ENCODE assay signal across 25 cellular contexts in genomic region chr2:198114064-198114463, GRCh38.
"Had no signal": no experiment of that assay in that cellular context is flagged by ENCODE, and none has a peak within 500 bp of the region (broad histone marks: within the 10 kb centered on the region; RNA-seq: fewer than 3 reads in every experiment).

No MANE protein-coding gene starts in this region.

- H3K4me3 Mint-ChIP-seq: activated CD4-positive, alpha-beta T cell treated with anti-CD3 and anti-CD28 coated beads, Interleukin-2, amount 10 ng/mL, durations not matched to agents 7 days and 5 days; activated CD8-positive, alpha-beta T cell treated with anti-CD3 and anti-CD28 coated beads, Interleukin-2, amount 10 ng/mL, durations not matched to agents 7 days and 5 days; activated naive CD4-positive, alpha-beta T cell treated with anti-CD3 and anti-CD28 coated beads, Interleukin-2, amount 50 U/mL, for 24 hours; activated T-cell treated with anti-CD3 and anti-CD28 coated beads, Interleukin-2, amount 50 U/mL, for 24 hours had no signal

- DNase-seq: activated CD4-positive, alpha-beta T cell treated with anti-CD3 and anti-CD28 coated beads, Interleukin-2, amount 10 ng/mL, durations not matched to agents 7 days and 5 days; activated CD4-positive, alpha-beta T cell treated with anti-CD3 and anti-CD28 coated beads, Interleukin-2, amount 50 U/mL, for 48 hours; activated CD8-positive, alpha-beta T cell treated with anti-CD3 and anti-CD28 coated beads, Interleukin-2, amount 10 ng/mL, durations not matched to agents 7 days and 5 days; activated gamma-delta T cell; activated naive CD4-positive, alpha-beta T cell treated with Interleukin-2 at 50 U/mL for 16 hours; activated T-cell treated with anti-CD3 and anti-CD28 coated beads, Interleukin-2, amount 50 U/mL, for 24 hours; adrenal gland; body of pancreas; MM.1S; MV-4-11; NCI-H1092; NCI-H1436 treated with DMSO at 0.1 percent for 48 hours; NCI-H1694 treated with DMSO at 0.1 percent for 48 hours; NCI-H2029; NCI-H345; NCI-H524 treated with DMSO at 0.1 percent for 48 hours; SIG-M5; T1000 had no signal

- H3K9ac ChIP-seq: KMS-11 had no signal

- H3K27ac ChIP-seq: adrenal gland, body of pancreas, breast epithelium, KMS-11 had no signal

- H3K36me3 ChIP-seq: adrenal gland, breast epithelium had no signal

- H3K27me3 ChIP-seq: adrenal gland, body of pancreas, breast epithelium had no signal

- H3K27ac Mint-ChIP-seq: activated CD4-positive, alpha-beta T cell treated with anti-CD3 and anti-CD28 coated beads, Interleukin-2, amount 10 ng/mL, durations not matched to agents 7 days and 5 days; activated CD8-positive, alpha-beta T cell treated with anti-CD3 and anti-CD28 coated beads, Interleukin-2, amount 10 ng/mL, durations not matched to agents 7 days and 5 days; activated naive CD4-positive, alpha-beta T cell treated with anti-CD3 and anti-CD28 coated beads, Interleukin-2, amount 50 U/mL, for 24 hours; activated T-cell treated with anti-CD3 and anti-CD28 coated beads, Interleukin-2, amount 50 U/mL, for 24 hours; activated T-helper 2 cell treated with anti-CD3 and anti-CD28 coated beads, Interferon-gamma antibody, Interleukin-2, Interleukin-4, amounts not matched to agents 10 μg/mL and 5 μg/mL and 100 μg/mL, durations not matched to agents 14 hours and 24 hours and 36 hours had no signal

- H3K27me3 Mint-ChIP-seq: activated CD4-positive, alpha-beta T cell treated with anti-CD3 and anti-CD28 coated beads, Interleukin-2, amount 10 ng/mL, durations not matched to agents 7 days and 5 days; activated naive CD4-positive, alpha-beta T cell treated with anti-CD3 and anti-CD28 coated beads, Interleukin-2, amount 50 U/mL, for 24 hours; activated T-cell treated with anti-CD3 and anti-CD28 coated beads, Interleukin-2, amount 50 U/mL, for 24 hours had no signal

- FAIRE-seq: astrocyte, TTC549 had no signal

- H3K9me3 Mint-ChIP-seq: activated CD4-positive, alpha-beta T cell treated with anti-CD3 and anti-CD28 coated beads, Interleukin-2, amount 10 ng/mL, durations not matched to agents 7 days and 5 days; activated naive CD4-positive, alpha-beta T cell treated with anti-CD3 and anti-CD28 coated beads, Interleukin-2, amount 50 U/mL, for 24 hours; activated T-cell treated with anti-CD3 and anti-CD28 coated beads, Interleukin-2, amount 50 U/mL, for 24 hours; activated T-helper 2 cell treated with anti-CD3 and anti-CD28 coated beads, Interferon-gamma antibody, Interleukin-2, Interleukin-4, amounts not matched to agents 10 μg/mL and 5 μg/mL and 100 μg/mL, durations not matched to agents 14 hours and 24 hours and 36 hours had no signal

- H3K4me1 ChIP-seq: adrenal gland, body of pancreas, breast epithelium had no signal

- H3K4me3 ChIP-seq: adrenal gland, body of pancreas, breast epithelium had no signal

- ATAC-seq: activated CD8-positive, alpha-beta T cell treated with anti-CD3 and anti-CD28 coated beads, Interleukin-2, amount 10 ng/mL, durations not matched to agents 7 days and 5 days; body of pancreas; Panc1 had no signal

- H3K9me3 ChIP-seq: adrenal gland, body of pancreas, breast epithelium had no signal

- H3K4me2 ChIP-seq: KMS-11 had no signal
